20 cellular contexts compared by ENCODE assay signal in genomic region chr2:229141626-229142025, GRCh38.
A peak's percentile ranks its signal among the peaks of the same experiment; 100 is the strongest.
DNase-seq lines count a peak whose midpoint lies in the region; ATAC-seq, FAIRE-seq and TF ChIP-seq lines count a peak whose summit lies in the region.
"Had no signal": no experiment of that assay in that cellular context is flagged by ENCODE, and none has a peak within 500 bp of the region (broad histone marks: within the 10 kb centered on the region; RNA-seq: fewer than 3 reads in every experiment).

No MANE protein-coding gene starts in this region.

- TF ChIP-seq CTCF in RWPE1 (conservative IDR thresholded peaks at IDR 0.05; ENCODE audit: low read depth) (no peak), fibroblast of pulmonary artery (IDR thresholded peaks at IDR 0.05; ENCODE audit: low read length, missing control alignments) (no peak), vagina (IDR thresholded peaks at IDR 0.05) (no peak)

- FAIRE-seq in urothelium cell line (lab: Jason Lieb, UNC) = no peak
- FAIRE-seq: A204.1 had no signal

- CTCF ChIA-PET in RWPE1 (lab: Yijun Ruan, JAX) = interaction anchor here (0.7 kb wide), 1 partner anchor 88 kb away, joined by 3 read pairs; no protein-coding TSS in a partner anchor

- no peaks in the 10 kb centered on the region for H3K27me3 ChIP-seq in vagina
- H3K27me3 ChIP-seq: Peyer's patch, upper lobe of left lung had no signal

- no peak overlapping the region for H3K4me3 ChIP-seq in fibroblast of pulmonary artery (replicated peaks; ENCODE audit: low read depth, low read length)
- H3K4me3 ChIP-seq in vagina = no peak overlapping the region
- H3K4me3 ChIP-seq: Peyer's patch, upper lobe of left lung had no signal

- POLR2A ChIA-PET in RWPE1 (lab: Yijun Ruan, JAX; ENCODE audit: low non-redundant PET) = no interaction called here

- DNase-seq in NCI-H1105 treated with DMSO at 0.1 percent for 48 hours (lab: John Stamatoyannopoulos, UW) = peak; percentile 38
- DNase-seq in NCI-H1105 (lab: John Stamatoyannopoulos, UW) = no peak
- DNase-seq in RWPE1 (ENCODE audit: low spot score) = peak; percentile 57
- DNase-seq in fibroblast of pulmonary artery (ENCODE audit: low read depth) = peak; percentile 63
- peak; percentile 44 for DNase-seq in urothelium cell line (ENCODE audit: low spot score)
- DNase-seq in vagina (ENCODE audit: extremely low spot score in 2 of 2) = no peak
- no peak for DNase-seq in middle frontal gyrus (ENCODE audit: extremely low spot score, low spot score)
- DNase-seq: activated CD4-positive, CD25-positive, alpha-beta regulatory T cell treated with anti-CD3 and anti-CD28 coated beads, Interleukin-2, amount 50 U/mL, for 72 hours; H7; KG1; left ventricle myocardium superior; NCI-H1694 treated with DMSO at 0.1 percent for 48 hours; NCI-H524 treated with DMSO at 0.1 percent for 48 hours; Peyer's patch; right cardiac atrium; upper lobe of left lung had no signal

- no peak for TF ChIP-seq POLR2A in vagina (IDR thresholded peaks at IDR 0.05)

- H3K4me1 ChIP-seq in vagina = no peaks in the 10 kb centered on the region
- H3K4me1 ChIP-seq: upper lobe of left lung had no signal

- H3K9me3 ChIP-seq in vagina = no peaks in the 10 kb centered on the region
- H3K9me3 ChIP-seq: Peyer's patch had no signal

- no peak for ATAC-seq in HG03378 (IDR thresholded peaks at IDR 0.05; ENCODE audit: unreplicated experiment)
- ATAC-seq: activated naive CD4-positive, alpha-beta T cell treated with anti-CD3 and anti-CD28 coated beads, Interleukin-2, amount 50 U/mL, for 72 hours; left ventricle myocardium superior; right cardiac atrium; stimulated activated effector memory CD8-positive, alpha-beta T cell treated with anti-CD3 and anti-CD28 coated beads, Interleukin-12 subunit alpha, Interleukin-12 subunit beta, amount 100 ng/mL, for 72 hours had no signal

- intact Hi-C loops in vagina (cut with DNase I) = no loop called here

- no peak overlapping the region for H3K27ac ChIP-seq in RWPE1
- H3K27ac ChIP-seq in vagina = no peak overlapping the region
- H3K27ac ChIP-seq: Peyer's patch, upper lobe of left lung had no signal

- no peaks in the 10 kb centered on the region for H3K36me3 ChIP-seq in vagina
- H3K36me3 ChIP-seq: Peyer's patch, upper lobe of left lung had no signal

Comparison
In these comparisons a context has a peak if more than half of its experiments do, and no peak if none do; other contexts are left out.
1. DNase-seq: peak in NCI-H1105 treated with DMSO at 0.1 percent for 48 hours (single experiment), RWPE1 (single experiment), fibroblast of pulmonary artery (single experiment) and urothelium cell line (single experiment); none in NCI-H1105 (single experiment), vagina (0 of 2) and middle frontal gyrus (single experiment).